ENCODE assay signal across 8 cellular contexts in the genomic region with DNA sequence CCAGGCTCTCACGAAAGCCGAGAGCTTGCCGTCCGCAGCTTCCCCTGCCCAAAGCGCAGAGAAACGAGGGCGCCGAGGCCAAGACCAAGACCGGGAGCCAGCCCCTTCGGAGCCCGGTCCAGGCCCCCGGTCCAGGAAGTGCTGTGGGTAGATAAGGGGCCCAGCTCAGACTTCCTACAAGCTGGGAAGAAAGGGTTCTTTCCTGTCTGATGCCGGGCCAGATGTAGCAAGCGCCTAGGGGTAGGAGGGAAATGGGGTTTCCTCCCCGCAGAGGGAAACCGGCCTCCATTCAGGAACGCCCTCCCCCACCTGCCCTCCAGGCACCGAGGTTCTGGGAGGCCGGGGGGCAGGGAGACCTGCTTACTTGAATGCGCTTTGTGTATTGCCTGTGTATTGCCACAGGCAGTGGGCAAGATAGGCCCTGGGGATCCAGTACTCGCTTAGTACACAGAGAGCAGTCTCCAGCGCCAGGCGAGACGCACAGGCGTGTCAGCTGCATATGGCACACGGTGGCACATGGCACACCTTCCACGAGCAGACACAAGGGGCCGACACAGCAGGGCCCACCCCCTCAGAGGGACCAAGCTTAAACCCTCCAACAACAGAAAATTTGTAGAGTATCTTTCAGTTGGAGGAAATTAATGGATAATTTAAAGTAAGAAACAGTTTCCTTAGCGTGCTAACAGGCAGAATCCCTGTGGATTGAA. TPM values are rescaled to one million over a fixed set of nuclear protein-coding genes. Genes with fewer than 3 reads are reported as not detected.
DNase-seq lines count a peak whose midpoint lies in the region; ATAC-seq and TF ChIP-seq lines count a peak whose summit lies in the region.

No MANE protein-coding gene starts in this region.

- peak; percentile 3 to 38 (median 21) for ATAC-seq in psoas muscle

- intact Hi-C loops in psoas muscle (cut with DNase I), result loop anchor here in 1 of 2 donors (5.0 kb wide), 1 partner anchor 155 kb away; the partner anchor contains the start of gene TACO1

- no peaks in the 10 kb centered on the region for H3K36me3 ChIP-seq in psoas muscle (ENCODE audit: insufficient read depth in 1 of 2, low read depth in 1 of 2)

- peak overlapping the region; percentile 82 for H3K27ac ChIP-seq in psoas muscle

- TF ChIP-seq CTCF in HFF-Myc (IDR thresholded peaks at IDR 0.05; ENCODE audit: low read depth, low read length, missing control alignments) (no peak), fibroblast of pulmonary artery (IDR thresholded peaks at IDR 0.05; ENCODE audit: low read length, missing control alignments) (no peak), psoas muscle (IDR thresholded peaks at IDR 0.05) (no peak)

- WGBS in psoas muscle, 3 donors, result 39 to 43% (median 42%) methylated on average over 28 to 29 of the region's 29 CpGs

- H3K4me3 ChIP-seq in HFF-Myc (replicated peaks; ENCODE audit: low read depth, low read length) (peak overlapping the region; percentile 41), fibroblast of pulmonary artery (replicated peaks; ENCODE audit: low read depth, low read length) (peak overlapping the region; percentile 51), psoas muscle (peak overlapping the region; percentile 80)

- DNase-seq in CMK (ENCODE audit: low read depth), result peak; percentile 91
- no peak for DNase-seq in HFF-Myc (ENCODE audit: extremely low read depth, low read depth)
- peak; percentile 77 for DNase-seq in NCI-H510A (lab: John Stamatoyannopoulos, UW)
- peak; percentile 68 to 71 for DNase-seq in activated T-cell treated with anti-CD3 and anti-CD28 coated beads, Interleukin-2, amount 50 U/mL, for 48 hours
- peak; percentile 81 for DNase-seq in fibroblast of pulmonary artery (ENCODE audit: low read depth)
- DNase-seq in psoas muscle, result no peak
- no peak for DNase-seq in glomerular visceral epithelial cell (ENCODE audit: extremely low spot score)
- DNase-seq in putamen (ENCODE audit: low spot score), result no peak

- H3K4me1 ChIP-seq in psoas muscle, result peaks cover 8% of the 10 kb centered on the region

- peaks cover 0 to 14% (median 4%) of the 10 kb centered on the region in 3 donors for H3K27me3 ChIP-seq in psoas muscle (ENCODE audit: insufficient read depth in 3 of 3, low read length in 2 of 3)

- no peaks in the 10 kb centered on the region for H3K9me3 ChIP-seq in psoas muscle

RNA-seq across cellular contexts. Expression of gene CYB561, which starts 1.0 kb away (rescaled TPM):
- 1 to 10 TPM; 1.5 to 4.2 (median 2.5) TPM for total RNA-seq in psoas muscle
- 1 to 10 TPM; 1.7 to 3.9 (median 2.9) TPM for polyA plus RNA-seq in psoas muscle

RNA-seq across cellular contexts. Expression of gene ACE, which starts 29.7 kb away (rescaled TPM):
- 10 to 100 TPM in 1 of 4 donors, 1 to 10 TPM in 3; 2.0 to 12.5 (median 4.5) TPM for total RNA-seq in psoas muscle
- polyA plus RNA-seq in psoas muscle, result 1 to 10 TPM in 2 of 3 donors, under 1 TPM in 1; 0.82 to 1.9 (median 1.8) TPM

Comparison
In these comparisons a context has a peak if more than half of its experiments do, and no peak if none do; other contexts are left out.
1. DNase-seq: peak in CMK (single experiment), NCI-H510A (single experiment), activated T-cell treated with anti-CD3 and anti-CD28 coated beads, Interleukin-2, amount 50 U/mL, for 48 hours (2 of 2) and fibroblast of pulmonary artery (single experiment); none in HFF-Myc (single experiment), psoas muscle (0 of 2), glomerular visceral epithelial cell (single experiment) and putamen (single experiment).
2. Peak in every context shown above with its lines, with median percentiles within 50 percentile points of each other: H3K4me3 ChIP-seq.